ENCODE assay signal across 15 cellular contexts in genomic region chr10:31583358-31583757, GRCh38.
DNase-seq lines count a peak whose midpoint lies in the region; ATAC-seq and TF ChIP-seq lines count a peak whose summit lies in the region.
"Had no signal": no experiment of that assay in that cellular context is flagged by ENCODE, and none has a peak within 500 bp of the region (broad histone marks: within the 10 kb centered on the region; RNA-seq: fewer than 3 reads in every experiment).

No MANE protein-coding gene starts in this region.

- 66 to 88% methylated on average over 3 to 4 of the region's 8 CpGs for WGBS in mesodermal cell (ENCODE audit: insufficient coverage in 2 of 2), 2 experiments
- no CpG with 5 or more reads among the region's 8 CpGs for WGBS in right lobe of liver (ENCODE audit: insufficient coverage, low coverage, low lambda C conversion rate, missing lambda C conversion rate)
- WGBS in hepatocyte (ENCODE audit: low lambda C conversion rate, missing lambda C conversion rate), result 89% methylated on average over 7 of the region's 8 CpGs

- peaks cover 11% of the 10 kb centered on the region for H3K4me1 ChIP-seq in GM23338 (ENCODE audit: insufficient read depth)
- H3K4me1 ChIP-seq in mesodermal cell (ENCODE audit: control insufficient read depth, insufficient read depth, low read length, poor library complexity, severe bottlenecking), result peaks cover 12% of the 10 kb centered on the region
- peaks cover 33% of the 10 kb centered on the region for H3K4me1 ChIP-seq in stomach smooth muscle (ENCODE audit: control insufficient read depth, insufficient read depth, low read length)
- no peaks in the 10 kb centered on the region for H3K4me1 ChIP-seq in right lobe of liver
- H3K4me1 ChIP-seq in hepatocyte (ENCODE audit: insufficient read depth), result peaks cover 8% of the 10 kb centered on the region

- no peaks in the 10 kb centered on the region for H3K27me3 ChIP-seq in GM23338 (ENCODE audit: insufficient read depth)
- H3K27me3 ChIP-seq in stomach smooth muscle (ENCODE audit: control insufficient read depth in 1 of 2, insufficient read depth in 2 of 2, low read length in 2 of 2), result no peaks in the 10 kb centered on the region
- no peaks in the 10 kb centered on the region for H3K27me3 ChIP-seq in right lobe of liver
- H3K27me3 ChIP-seq in hepatocyte, result no peaks in the 10 kb centered on the region
- H3K27me3 ChIP-seq: cardiac muscle cell had no signal

- H3K9me2 ChIP-seq in GM23338 (ENCODE audit: insufficient read depth), result peaks cover 6% of the 10 kb centered on the region; the same call in 1 of the 2 replicates
- H3K9me2 ChIP-seq in hepatocyte (replicated peaks; ENCODE audit: insufficient read depth), result no peaks in the 10 kb centered on the region

- H3K36me3 ChIP-seq in GM23338 (ENCODE audit: insufficient read depth) (no peaks in the 10 kb centered on the region; the same call in 1 of the 2 replicates), mesodermal cell (ENCODE audit: control insufficient read depth, insufficient read depth, low read length) (no peaks in the 10 kb centered on the region), stomach smooth muscle (ENCODE audit: control insufficient read depth in 2 of 2, insufficient read depth in 2 of 2, low read length in 2 of 2) (no peaks in the 10 kb centered on the region), right lobe of liver (no peaks in the 10 kb centered on the region), hepatocyte (replicated peaks; ENCODE audit: insufficient read depth, low read depth) (no peaks in the 10 kb centered on the region)
- H3K36me3 ChIP-seq: cardiac muscle cell had no signal

- H3K4me1 Mint-ChIP-seq in GM23338, result peaks cover 17% of the 10 kb centered on the region

- DNase-seq in GM23338 (ENCODE audit: low spot score) (peak; percentile 7), fibroblast of peridontal ligament (ENCODE audit: extremely low read depth) (peak; percentile 34), right lobe of liver (no peak), NCI-H1105 (lab: John Stamatoyannopoulos, UW) (no peak), hepatocyte (ENCODE audit: low spot score) (no peak)
- DNase-seq: activated CD4-positive, alpha-beta T cell treated with anti-CD3 and anti-CD28 coated beads, Interleukin-2, amount 10 ng/mL, durations not matched to agents 7 days and 5 days; activated gamma-delta T cell; DND-41; glutamatergic neuron; natural killer cell; substantia nigra had no signal

- TF ChIP-seq CTCF in GM23338 (conservative IDR thresholded peaks at IDR 0.05; ENCODE audit: low read depth in 2 of 2) (no peak), right lobe of liver (IDR thresholded peaks at IDR 0.05) (no peak), hepatocyte (IDR thresholded peaks at IDR 0.05; ENCODE audit: poor library complexity) (no peak)

- H3K27ac Mint-ChIP-seq in GM23338, result peak overlapping the region; percentile 82; the same call in 1 of the 2 replicates
- H3K27ac Mint-ChIP-seq: activated CD4-positive, alpha-beta T cell treated with anti-CD3 and anti-CD28 coated beads, Interleukin-2, amount 10 ng/mL, durations not matched to agents 7 days and 5 days; natural killer cell had no signal

- H3K27ac ChIP-seq in GM23338 (ENCODE audit: low read depth), result no peak overlapping the region
- H3K27ac ChIP-seq in mesodermal cell (ENCODE audit: low read depth, low read length, severe bottlenecking), result peak overlapping the region; percentile 36
- H3K27ac ChIP-seq in stomach smooth muscle (ENCODE audit: low read length), result peak overlapping the region; percentile 60
- H3K27ac ChIP-seq in right lobe of liver, result no peak overlapping the region
- no peak overlapping the region for H3K27ac ChIP-seq in hepatocyte
- H3K27ac ChIP-seq: cardiac muscle cell had no signal

- H3K79me2 ChIP-seq in GM23338 (replicated peaks; ENCODE audit: insufficient read depth) (no peaks in the 10 kb centered on the region), hepatocyte (no peaks in the 10 kb centered on the region)

- H3K4me3 Mint-ChIP-seq in GM23338, result no peak overlapping the region; the same call in 2 of the 3 replicates
- H3K4me3 Mint-ChIP-seq: activated CD4-positive, alpha-beta T cell treated with anti-CD3 and anti-CD28 coated beads, Interleukin-2, amount 10 ng/mL, durations not matched to agents 7 days and 5 days; natural killer cell had no signal

- no peaks in the 10 kb centered on the region for H3F3A ChIP-seq in GM23338 (replicated peaks; ENCODE audit: low read depth)

- H3K9ac ChIP-seq in stomach smooth muscle (ENCODE audit: low read length in 2 of 2), result peak overlapping the region in 1 of 2 donors; percentile 42

- H4K20me1 ChIP-seq in GM23338 (replicated peaks; ENCODE audit: insufficient read depth) (no peaks in the 10 kb centered on the region), hepatocyte (ENCODE audit: insufficient read depth, poor library complexity, severe bottlenecking) (no peaks in the 10 kb centered on the region)

- H3K4me3 ChIP-seq in GM23338 (no peak overlapping the region), mesodermal cell (ENCODE audit: extremely low read depth, insufficient read depth, low read length, poor library complexity, severe bottlenecking) (no peak overlapping the region), stomach smooth muscle (ENCODE audit: low read length in 2 of 2) (peak overlapping the region in 1 of 2 donors; percentile 49), right lobe of liver (no peak overlapping the region), hepatocyte (no peak overlapping the region)
- H3K4me3 ChIP-seq: cardiac muscle cell had no signal

- H3K9me3 ChIP-seq in mesodermal cell (ENCODE audit: control insufficient read depth, low read length) (no peaks in the 10 kb centered on the region), stomach smooth muscle (ENCODE audit: control insufficient read depth in 2 of 2, low read length in 2 of 2) (no peaks in the 10 kb centered on the region), right lobe of liver (no peaks in the 10 kb centered on the region), hepatocyte (ENCODE audit: low read depth) (no peaks in the 10 kb centered on the region)

- H3K36me3 Mint-ChIP-seq in GM23338 (ENCODE audit: low read depth), result peaks cover 2% of the 10 kb centered on the region; the same call in 2 of the 3 replicates
- H3K36me3 Mint-ChIP-seq: natural killer cell had no signal

- H3K9me3 Mint-ChIP-seq in GM23338, result peaks cover 7% of the 10 kb centered on the region
- H3K9me3 Mint-ChIP-seq: natural killer cell had no signal

- TF ChIP-seq POLR2A in right lobe of liver (IDR thresholded peaks at IDR 0.05), result no peak

- intact Hi-C loops in right lobe of liver (cut with DNase I), result no loop called here

- H3K4me2 ChIP-seq in GM23338, result no peak overlapping the region; the same call in 1 of the 2 replicates
- no peak overlapping the region for H3K4me2 ChIP-seq in hepatocyte

- ATAC-seq in GM23338, result peak; percentile 50; the same call in 2 of the 3 replicates
- ATAC-seq in right lobe of liver, result no peak
- no peak for ATAC-seq in GM21576 (IDR thresholded peaks at IDR 0.05; ENCODE audit: unreplicated experiment)
- ATAC-seq: natural killer cell had no signal

- H2AFZ ChIP-seq in GM23338 (peak overlapping the region; percentile 88), hepatocyte (no peak overlapping the region)

- H3K27me3 Mint-ChIP-seq in GM23338 (ENCODE audit: insufficient read depth, low read depth, poor library complexity), result peaks cover 11% of the 10 kb centered on the region

TF ChIP-seq in GM23338, 12 proteins besides CTCF, POLR2A, EP300 and RAD21 (continues in another document):
- TF ChIP-seq ZNF114 (CRISPR knock-in tag; IDR thresholded peaks at IDR 0.05), result no peak
- TF ChIP-seq ZNF331 (CRISPR knock-in tag; IDR thresholded peaks at IDR 0.05; ENCODE audit: low read depth), result no peak
- TF ChIP-seq NANOG (IDR thresholded peaks at IDR 0.05; ENCODE audit: borderline replicate concordance), result no peak

Comparison
In these comparisons a context has a peak if more than half of its experiments do, and no peak if none do; other contexts are left out.
1. DNase-seq: peak in GM23338 (single experiment) and fibroblast of peridontal ligament (single experiment); none in right lobe of liver (0 of 3), NCI-H1105 (single experiment) and hepatocyte (single experiment).
2. H3K27ac ChIP-seq: peak in mesodermal cell (single experiment) and stomach smooth muscle (single experiment); none in GM23338 (single experiment), right lobe of liver (0 of 3) and hepatocyte (single experiment).